In the genomic region with DNA sequence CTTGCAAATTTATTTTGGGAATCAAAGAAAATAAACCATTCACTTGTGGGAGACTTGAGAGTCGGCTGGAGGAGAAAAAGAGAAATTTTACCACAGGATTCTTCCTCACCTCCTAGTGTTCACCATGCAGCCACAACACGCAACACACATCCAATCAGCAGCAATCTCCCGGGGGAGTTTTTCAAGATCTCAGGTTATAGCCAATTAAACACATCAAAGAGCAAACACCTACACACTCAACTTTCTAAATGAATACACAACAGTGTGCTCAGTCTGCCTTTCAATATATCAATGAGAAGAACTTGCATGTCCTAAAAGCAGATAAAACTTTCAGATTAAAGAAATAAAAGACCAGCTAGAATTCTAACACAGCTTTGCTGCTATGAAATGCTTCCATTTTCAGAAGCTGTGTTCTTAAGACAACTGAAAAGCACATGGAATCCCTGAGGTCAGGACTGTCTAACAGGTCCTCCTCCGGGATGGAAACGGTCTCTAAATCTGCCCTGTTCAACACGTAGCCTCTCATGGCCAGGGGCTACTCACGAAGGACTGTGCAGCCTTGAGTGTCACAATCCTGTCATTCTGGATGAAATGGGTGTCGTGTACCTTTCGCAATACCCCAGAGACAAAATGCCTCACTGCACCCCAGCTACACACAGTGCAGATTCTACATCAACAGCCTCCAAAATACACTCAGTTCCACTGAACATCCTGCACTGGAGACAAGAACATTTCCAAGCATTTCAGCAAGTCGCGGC, we compare ENCODE assay signal across 8 cellular contexts.
DNase-seq lines count a peak whose midpoint lies in the region; ATAC-seq lines count a peak whose summit lies in the region.

No MANE protein-coding gene starts in this region.

- peak; percentile 74 to 81 for ATAC-seq in activated CD4-positive, CD25-positive, alpha-beta regulatory T cell treated with anti-CD3 and anti-CD28 coated beads, Interleukin-2, amount 50 U/mL, for 24 hours
- ATAC-seq in GM21447 (IDR thresholded peaks at IDR 0.05; ENCODE audit: unreplicated experiment) (peak; percentile 50), HG03575 (IDR thresholded peaks at IDR 0.05; ENCODE audit: extremely low read depth, insufficient number of reproducible peaks, low FRiP score, unreplicated experiment) (peak; percentile 86), naive B cell (ENCODE audit: low read depth in 2 of 2) (no peak)

- H3K9me3 Mint-ChIP-seq in naive B cell = peaks cover 0 to 2% (median 0%) of the 10 kb centered on the region in 7 donors
- no peaks in the 10 kb centered on the region for H3K9me3 Mint-ChIP-seq in activated T-helper 2 cell treated with anti-CD3 and anti-CD28 coated beads, Interferon-gamma antibody, Interleukin-2, Interleukin-4, amounts not matched to agents 10 μg/mL and 5 μg/mL and 100 μg/mL, durations not matched to agents 14 hours and 24 hours and 36 hours

- H3K27ac Mint-ChIP-seq in naive B cell = peak overlapping the region in 4 of 6 donors; percentile 16 to 49 (median 34)
- no peak overlapping the region for H3K27ac Mint-ChIP-seq in activated T-helper 2 cell treated with anti-CD3 and anti-CD28 coated beads, Interferon-gamma antibody, Interleukin-2, Interleukin-4, amounts not matched to agents 10 μg/mL and 5 μg/mL and 100 μg/mL, durations not matched to agents 14 hours and 24 hours and 36 hours

- H3K27me3 Mint-ChIP-seq in naive B cell = no peaks in the 10 kb centered on the region
- H3K27me3 Mint-ChIP-seq in activated T-helper 2 cell treated with anti-CD3 and anti-CD28 coated beads, Interferon-gamma antibody, Interleukin-2, Interleukin-4, amounts not matched to agents 10 μg/mL and 5 μg/mL and 100 μg/mL, durations not matched to agents 14 hours and 24 hours and 36 hours (ENCODE audit: low read depth) = peaks cover 5% of the 10 kb centered on the region

- H3K4me1 Mint-ChIP-seq in naive B cell = peaks cover 27 to 35% (median 29%) of the 10 kb centered on the region in 3 donors
- peaks cover 11% of the 10 kb centered on the region for H3K4me1 Mint-ChIP-seq in activated T-helper 2 cell treated with anti-CD3 and anti-CD28 coated beads, Interferon-gamma antibody, Interleukin-2, Interleukin-4, amounts not matched to agents 10 μg/mL and 5 μg/mL and 100 μg/mL, durations not matched to agents 14 hours and 24 hours and 36 hours (ENCODE audit: low read depth)

- no peak for DNase-seq in activated CD4-positive, CD25-positive, alpha-beta regulatory T cell treated with anti-CD3 and anti-CD28 coated beads, Interleukin-2, amount 50 U/mL, for 72 hours
- DNase-seq in naive B cell (no peak), amniotic stem cell (lab: John Stamatoyannopoulos, UW) (no peak), NCI-H774 (lab: John Stamatoyannopoulos, UW) (no peak)
- DNase-seq in activated T-helper 2 cell treated with anti-CD3 and anti-CD28 coated beads, Interferon-gamma antibody, Interleukin-2, Interleukin-4, amounts not matched to agents 10 μg/mL and 5 μg/mL and 100 μg/mL, durations not matched to agents 14 hours and 24 hours and 36 hours (ENCODE audit: low spot score) = no peak

- H3K36me3 Mint-ChIP-seq in naive B cell = peaks cover 10 to 16% of the 10 kb centered on the region in 2 donors
- H3K36me3 Mint-ChIP-seq in activated T-helper 2 cell treated with anti-CD3 and anti-CD28 coated beads, Interferon-gamma antibody, Interleukin-2, Interleukin-4, amounts not matched to agents 10 μg/mL and 5 μg/mL and 100 μg/mL, durations not matched to agents 14 hours and 24 hours and 36 hours (ENCODE audit: low read depth) = peaks cover 3% of the 10 kb centered on the region

- no peak overlapping the region for H3K4me3 Mint-ChIP-seq in naive B cell
- no peak overlapping the region for H3K4me3 Mint-ChIP-seq in activated T-helper 2 cell treated with anti-CD3 and anti-CD28 coated beads, Interferon-gamma antibody, Interleukin-2, Interleukin-4, amounts not matched to agents 10 μg/mL and 5 μg/mL and 100 μg/mL, durations not matched to agents 14 hours and 24 hours and 36 hours (ENCODE audit: low read depth)

- intact Hi-C loops in activated T-helper 2 cell treated with anti-CD3 and anti-CD28 coated beads, Interferon-gamma antibody, Interleukin-2, Interleukin-4, amounts not matched to agents 10 μg/mL and 5 μg/mL and 100 μg/mL, durations not matched to agents 14 hours and 24 hours and 36 hours (cut with micrococcal nuclease) = loop anchor here (1.0 to 5.0 kb wide), 2 partner anchors 36 to 81 kb away; no protein-coding TSS in a partner anchor

Comparison
In these comparisons a context has a peak if more than half of its experiments do, and no peak if none do; other contexts are left out.
1. ATAC-seq: peak in activated CD4-positive, CD25-positive, alpha-beta regulatory T cell treated with anti-CD3 and anti-CD28 coated beads, Interleukin-2, amount 50 U/mL, for 24 hours (2 of 2), GM21447 (single experiment) and HG03575 (single experiment); none in naive B cell (0 of 2).